ENCODE assay signal across 8 cellular contexts in genomic region chr5:95646569-95647330, GRCh38. TPM values are rescaled to one million over a fixed set of nuclear protein-coding genes. Genes with fewer than 3 reads are reported as not detected.
DNase-seq lines count a peak whose midpoint lies in the region; ATAC-seq and TF ChIP-seq lines count a peak whose summit lies in the region.

Gene RFESD, plus strand, starts transcription at chr5:95646777. Its CDS starts 5,495 bp downstream, at chr5:95652272.

- peak; percentile 97 for ATAC-seq in HG02678 (IDR thresholded peaks at IDR 0.05; ENCODE audit: unreplicated experiment)
- ATAC-seq in heart right ventricle, result peak; percentile 98 to 100 (median 99)

- H3K36me3 ChIP-seq in adrenal gland (replicated peaks in 1 of 2) (no peaks in the 10 kb centered on the region), heart right ventricle (no peaks in the 10 kb centered on the region)

- TF ChIP-seq POLR2A in adrenal gland (IDR thresholded peaks at IDR 0.05), result peak; percentile 97 to 99

- H3K4me1 Mint-ChIP-seq in type B pancreatic cell (ENCODE audit: unreplicated experiment), result peaks cover 5% of the 10 kb centered on the region

- DNase-seq in NCI-H1105 treated with DMSO at 0.1 percent for 48 hours (lab: John Stamatoyannopoulos, UW) (peak; percentile 81), T follicular helper cell (ENCODE audit: low read depth) (peak; percentile 85), adrenal gland (peak; percentile 99 to 100 (median 99)), heart right ventricle (peak; percentile 97 to 99), pons (ENCODE audit: low spot score) (peak; percentile 95), type B pancreatic cell (ENCODE audit: extremely low spot score, unreplicated experiment) (peak; percentile 96)

- H3K9me3 ChIP-seq in adrenal gland (replicated peaks in 1 of 3), result no peaks in the 10 kb centered on the region
- no peaks in the 10 kb centered on the region for H3K9me3 ChIP-seq in heart right ventricle

- H3K4me3 Mint-ChIP-seq in type B pancreatic cell, result peak within 1 kb of the TSS; percentile 86

- WGBS in adrenal gland, 4 donors, result 0 to 1% (median 1%) methylated on average over 16 to 57 of the region's 57 CpGs
- 1% methylated on average over 57 of the region's 57 CpGs for WGBS in heart right ventricle, 2 donors

- TF ChIP-seq CTCF in GM12875 (IDR thresholded peaks at IDR 0.05; ENCODE audit: borderline replicate concordance, insufficient read depth, low read depth, low read length), result no peak
- TF ChIP-seq CTCF in adrenal gland (IDR thresholded peaks at IDR 0.05), result peak in 3 of 6 experiments; percentile 29 to 41 (median 34)
- TF ChIP-seq CTCF in heart right ventricle (IDR thresholded peaks at IDR 0.05), result peak in 5 of 9 donors; percentile 10 to 32 (median 16)
- peak; percentile 36 for TF ChIP-seq CTCF in type B pancreatic cell (conservative IDR thresholded peaks at IDR 0.05)

- H3K27me3 Mint-ChIP-seq in type B pancreatic cell, result no peaks in the 10 kb centered on the region

- H3K27me3 ChIP-seq in adrenal gland (no peaks in the 10 kb centered on the region), heart right ventricle (no peaks in the 10 kb centered on the region)

- H3K4me1 ChIP-seq in adrenal gland (replicated peaks in 1 of 2) (peaks cover 9 to 16% of the 10 kb centered on the region in 2 donors), heart right ventricle (peaks cover 0 to 17% (median 9%) of the 10 kb centered on the region in 9 donors)

- no peaks in the 10 kb centered on the region for H3K36me3 Mint-ChIP-seq in type B pancreatic cell

- intact Hi-C loops in adrenal gland (cut with DNase I), result no loop called here
- intact Hi-C loops in heart right ventricle (cut with DNase I), result loop anchor here in 8 of 10 donors (5.0 to 10.0 kb wide), 6 partner anchors 86 to 688 kb away; partner anchors contain the start of genes RHOBTB3 (in 3 of the 8) and ELL2 (in 1 of the 8)

- H3K9me3 Mint-ChIP-seq in type B pancreatic cell, result no peaks in the 10 kb centered on the region

- H3K27ac Mint-ChIP-seq in type B pancreatic cell, result peak within 1 kb of the TSS; percentile 90

- H3K27ac ChIP-seq in adrenal gland (peak within 1 kb of the TSS; percentile 69 to 99 (median 94)), heart right ventricle (peak within 1 kb of the TSS; percentile 88 to 94 (median 91))

- H3K4me3 ChIP-seq in GM12875 (ENCODE audit: low read depth, low read length), result peak within 1 kb of the TSS; percentile 51
- peak within 1 kb of the TSS in 2 of 4 donors; percentile 30 to 73 for H3K4me3 ChIP-seq in adrenal gland
- peak within 1 kb of the TSS; percentile 37 to 83 (median 60) for H3K4me3 ChIP-seq in heart right ventricle

RNA-seq across cellular contexts. Expression of gene RFESD, which starts in this region (rescaled TPM):
- total RNA-seq in adrenal gland, result 1 to 10 TPM in 6 of 8 donors, under 1 TPM in 2; 0.43 to 3.6 (median 2.6) TPM
- 1 to 10 TPM; 1.9 to 4.8 (median 2.5) TPM for polyA plus RNA-seq in adrenal gland
- total RNA-seq in heart right ventricle, result 1 to 10 TPM; 2.4 to 5.3 (median 3.8) TPM
- 1 to 10 TPM; 4.0 to 4.6 TPM for polyA plus RNA-seq in heart right ventricle
- 1.6 and 2.5 TPM in 2 replicates for total RNA-seq in type B pancreatic cell (ENCODE audit: low replicate concordance)

Comparison
In these comparisons a context has a peak if more than half of its experiments do, and no peak if none do; other contexts are left out.
1. intact Hi-C loops: an anchor here in heart right ventricle (5.0 to 10.0 kb wide); none called in adrenal gland.